8 cellular contexts compared by ENCODE assay signal in the genomic region with DNA sequence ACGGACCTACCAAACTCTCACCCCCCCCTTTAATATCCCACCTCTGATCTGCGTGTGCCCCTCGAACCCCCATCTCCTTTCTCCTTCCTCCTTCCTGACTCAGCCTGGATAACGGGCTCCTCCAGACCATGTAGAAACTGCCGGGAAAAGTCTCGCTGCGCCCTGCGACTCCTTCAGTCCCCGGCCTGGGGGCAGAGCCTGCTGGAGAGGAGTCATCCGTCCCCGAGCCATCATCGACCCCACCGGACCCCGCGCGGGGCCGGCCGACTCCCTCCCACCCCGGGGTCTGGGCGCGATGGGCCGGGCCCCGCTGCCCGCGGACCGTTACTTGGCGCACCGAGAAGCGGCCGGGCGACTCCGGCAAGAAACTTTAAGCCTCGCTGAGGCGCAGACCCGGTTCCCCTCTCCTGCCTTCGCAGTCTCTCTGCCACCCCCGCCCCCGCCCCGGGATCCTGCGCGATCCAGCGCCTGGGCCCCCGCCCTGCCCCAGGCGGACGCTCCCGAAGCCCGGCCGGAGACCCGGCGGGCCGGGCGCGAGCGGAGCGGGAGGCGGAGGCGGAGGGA. TPM values are rescaled to one million over a fixed set of nuclear protein-coding genes. Genes with fewer than 3 reads are reported as not detected.
DNase-seq lines count a peak whose midpoint lies in the region; ATAC-seq lines count a peak whose summit lies in the region.

No MANE protein-coding gene starts in this region.

- POLR2A ChIA-PET in activated naive CD8-positive, alpha-beta T cell treated with anti-CD3 and anti-CD28 coated beads, Interleukin-2, amount 10 ng/mL, durations not matched to agents 7 days and 5 days (lab: Charles Lee) = no interaction called here

- H3K27me3 Mint-ChIP-seq in activated naive CD8-positive, alpha-beta T cell treated with anti-CD3 and anti-CD28 coated beads, Interleukin-2, amount 10 ng/mL, durations not matched to agents 7 days and 5 days = peaks cover 44% of the 10 kb centered on the region
- H3K27me3 Mint-ChIP-seq in stimulated activated naive B cell treated with anti-CD40 and anti-IgM and Interleukin-4, amounts not matched to agents 10 μg/mL and 1 μg/mL and 100 μg/mL, for 72 hours = no peaks in the 10 kb centered on the region

- peak overlapping the region; percentile 71 for H3K27ac Mint-ChIP-seq in activated naive CD8-positive, alpha-beta T cell treated with anti-CD3 and anti-CD28 coated beads, Interleukin-2, amount 10 ng/mL, durations not matched to agents 7 days and 5 days
- H3K27ac Mint-ChIP-seq in stimulated activated naive B cell treated with anti-CD40 and anti-IgM and Interleukin-4, amounts not matched to agents 10 μg/mL and 1 μg/mL and 100 μg/mL, for 72 hours = peak overlapping the region; percentile 93

- H3K4me3 Mint-ChIP-seq in activated naive CD8-positive, alpha-beta T cell treated with anti-CD3 and anti-CD28 coated beads, Interleukin-2, amount 10 ng/mL, durations not matched to agents 7 days and 5 days = peak overlapping the region; percentile 87
- H3K4me3 Mint-ChIP-seq in stimulated activated naive B cell treated with anti-CD40 and anti-IgM and Interleukin-4, amounts not matched to agents 10 μg/mL and 1 μg/mL and 100 μg/mL, for 72 hours = peak overlapping the region; percentile 93 to 95

- H3K4me1 Mint-ChIP-seq in activated naive CD8-positive, alpha-beta T cell treated with anti-CD3 and anti-CD28 coated beads, Interleukin-2, amount 10 ng/mL, durations not matched to agents 7 days and 5 days = peaks cover 2% of the 10 kb centered on the region
- peaks cover 38 to 53% of the 10 kb centered on the region in 2 donors for H3K4me1 Mint-ChIP-seq in stimulated activated naive B cell treated with anti-CD40 and anti-IgM and Interleukin-4, amounts not matched to agents 10 μg/mL and 1 μg/mL and 100 μg/mL, for 72 hours

- DNase-seq in Ammon's horn (ENCODE audit: low spot score) = peak; percentile 40
- DNase-seq in HK-2 (ENCODE audit: unreplicated experiment) = peak; percentile 49
- DNase-seq in activated naive CD8-positive, alpha-beta T cell treated with anti-CD3 and anti-CD28 coated beads, Interleukin-2, amount 10 ng/mL, durations not matched to agents 7 days and 5 days = peak; percentile 54
- peak; percentile 36 for DNase-seq in iPS-NIHi11 (ENCODE audit: low spot score)
- no peak for DNase-seq in stimulated activated naive B cell treated with anti-CD40 and anti-IgM and Interleukin-4, amounts not matched to agents 10 μg/mL and 1 μg/mL and 100 μg/mL, for 72 hours
- DNase-seq in HuH-7 (ENCODE audit: low spot score) = no peak

- ATAC-seq in GM19438 (IDR thresholded peaks at IDR 0.05; ENCODE audit: low read depth, unreplicated experiment) = peak; percentile 15
- peak; percentile 35 for ATAC-seq in activated naive CD8-positive, alpha-beta T cell treated with anti-CD3 and anti-CD28 coated beads, Interleukin-2, amount 10 ng/mL, durations not matched to agents 7 days and 5 days (ENCODE audit: low read depth)
- peak; percentile 17 to 25 for ATAC-seq in stimulated activated naive B cell treated with anti-CD40 and anti-IgM and Interleukin-4, amounts not matched to agents 10 μg/mL and 1 μg/mL and 100 μg/mL, for 72 hours (replicated peaks)
- ATAC-seq in GM18870 (IDR thresholded peaks at IDR 0.05; ENCODE audit: unreplicated experiment) = no peak

- no peaks in the 10 kb centered on the region for H3K9me3 Mint-ChIP-seq in activated naive CD8-positive, alpha-beta T cell treated with anti-CD3 and anti-CD28 coated beads, Interleukin-2, amount 10 ng/mL, durations not matched to agents 7 days and 5 days
- H3K9me3 Mint-ChIP-seq in stimulated activated naive B cell treated with anti-CD40 and anti-IgM and Interleukin-4, amounts not matched to agents 10 μg/mL and 1 μg/mL and 100 μg/mL, for 72 hours = no peaks in the 10 kb centered on the region

- H3K36me3 Mint-ChIP-seq in activated naive CD8-positive, alpha-beta T cell treated with anti-CD3 and anti-CD28 coated beads, Interleukin-2, amount 10 ng/mL, durations not matched to agents 7 days and 5 days = no peaks in the 10 kb centered on the region
- peaks cover 7 to 15% of the 10 kb centered on the region in 2 donors for H3K36me3 Mint-ChIP-seq in stimulated activated naive B cell treated with anti-CD40 and anti-IgM and Interleukin-4, amounts not matched to agents 10 μg/mL and 1 μg/mL and 100 μg/mL, for 72 hours

RNA-seq across cellular contexts. Expression of a gene that starts 3.4 kb away (rescaled TPM):
- 10 to 100 TPM; 17.8 to 19.6 TPM for total RNA-seq in activated naive CD8-positive, alpha-beta T cell treated with anti-CD3 and anti-CD28 coated beads, Interleukin-2, amount 10 ng/mL, durations not matched to agents 7 days and 5 days

Comparison
In these comparisons a context has a peak if more than half of its experiments do, and no peak if none do; other contexts are left out.
1. DNase-seq: peak in Ammon's horn (single experiment), HK-2 (single experiment), activated naive CD8-positive, alpha-beta T cell treated with anti-CD3 and anti-CD28 coated beads, Interleukin-2, amount 10 ng/mL, durations not matched to agents 7 days and 5 days (single experiment) and iPS-NIHi11 (single experiment); none in stimulated activated naive B cell treated with anti-CD40 and anti-IgM and Interleukin-4, amounts not matched to agents 10 μg/mL and 1 μg/mL and 100 μg/mL, for 72 hours (single experiment) and HuH-7 (single experiment).